Comparison of ENCODE assay signal across 8 cellular contexts in genomic region chr11:10302294-10302743, GRCh38. TPM values are rescaled to one million over a fixed set of nuclear protein-coding genes. Genes with fewer than 3 reads are reported as not detected.
DNase-seq lines count a peak whose midpoint lies in the region; ATAC-seq lines count a peak whose summit lies in the region.

No MANE protein-coding gene starts in this region.

- H3K4me3 ChIP-seq in iPS-18c (ENCODE audit: insufficient read depth, low read depth, low read length) (peak overlapping the region; percentile 81), subcutaneous abdominal adipose tissue (ENCODE audit: low read depth in 1 of 5, low read length in 5 of 5) (peak overlapping the region; percentile 80 to 97 (median 96))

- peaks cover 3% of the 10 kb centered on the region for H3K36me3 Mint-ChIP-seq in activated CD4-positive, alpha-beta T cell treated with anti-CD3 and anti-CD28 coated beads, Interleukin-2, amount 10 ng/mL, durations not matched to agents 24 days and 14 days (ENCODE audit: low read depth)
- H3K36me3 Mint-ChIP-seq in activated naive CD8-positive, alpha-beta T cell treated with anti-CD3 and anti-CD28 coated beads for 36 hours: peaks cover 16% of the 10 kb centered on the region

- DNase-seq in activated CD4-positive, alpha-beta T cell treated with anti-CD3 and anti-CD28 coated beads, Interleukin-2, amount 10 ng/mL, durations not matched to agents 24 days and 14 days: no peak
- DNase-seq in activated CD4-positive, alpha-beta T cell treated with anti-CD3 and anti-CD28 coated beads, Interleukin-2, amount 50 U/mL, for 4 hours: no peak
- DNase-seq in activated naive CD8-positive, alpha-beta T cell treated with anti-CD3 and anti-CD28 coated beads for 36 hours: no peak
- DNase-seq in effector CD8-positive, alpha-beta T cell (lab: John Stamatoyannopoulos, UW): no peak
- DNase-seq in activated CD4-positive, alpha-beta T cell treated with anti-CD3 and anti-CD28 coated beads, Interleukin-2, amount 50 U/mL, for 1 hour: no peak

- H3K27ac ChIP-seq in subcutaneous abdominal adipose tissue (ENCODE audit: low read depth, low read length): peak overlapping the region; percentile 94

- intact Hi-C loops in activated CD4-positive, alpha-beta T cell treated with anti-CD3 and anti-CD28 coated beads, Interleukin-2, amount 10 ng/mL, durations not matched to agents 24 days and 14 days (cut with micrococcal nuclease): loop anchor here (10.0 kb wide), 4 partner anchors 422 to 1618 kb away; partner anchors contain the start of genes RPL27A, TRIM66 and WEE1

- H3K9me3 Mint-ChIP-seq in activated CD4-positive, alpha-beta T cell treated with anti-CD3 and anti-CD28 coated beads, Interleukin-2, amount 10 ng/mL, durations not matched to agents 24 days and 14 days: no peaks in the 10 kb centered on the region
- no peaks in the 10 kb centered on the region for H3K9me3 Mint-ChIP-seq in activated naive CD8-positive, alpha-beta T cell treated with anti-CD3 and anti-CD28 coated beads for 36 hours

- H3K4me1 Mint-ChIP-seq in activated CD4-positive, alpha-beta T cell treated with anti-CD3 and anti-CD28 coated beads, Interleukin-2, amount 10 ng/mL, durations not matched to agents 24 days and 14 days: peaks cover 53% of the 10 kb centered on the region
- H3K4me1 Mint-ChIP-seq in activated naive CD8-positive, alpha-beta T cell treated with anti-CD3 and anti-CD28 coated beads for 36 hours: peaks cover 36% of the 10 kb centered on the region

- no peak for ATAC-seq in GM21717 (IDR thresholded peaks at IDR 0.05; ENCODE audit: unreplicated experiment)

- peaks cover 0 to 14% (median 2%) of the 10 kb centered on the region in 5 donors for H3K36me3 ChIP-seq in subcutaneous abdominal adipose tissue (ENCODE audit: control insufficient read depth in 5 of 5, insufficient read depth in 5 of 5, low read length in 5 of 5)

- peak overlapping the region; percentile 29 for H3K27ac Mint-ChIP-seq in activated CD4-positive, alpha-beta T cell treated with anti-CD3 and anti-CD28 coated beads, Interleukin-2, amount 10 ng/mL, durations not matched to agents 24 days and 14 days
- no peak overlapping the region for H3K27ac Mint-ChIP-seq in activated naive CD8-positive, alpha-beta T cell treated with anti-CD3 and anti-CD28 coated beads for 36 hours

- peaks cover 68% of the 10 kb centered on the region for H3K27me3 Mint-ChIP-seq in activated CD4-positive, alpha-beta T cell treated with anti-CD3 and anti-CD28 coated beads, Interleukin-2, amount 10 ng/mL, durations not matched to agents 24 days and 14 days
- H3K27me3 Mint-ChIP-seq in activated naive CD8-positive, alpha-beta T cell treated with anti-CD3 and anti-CD28 coated beads for 36 hours: peaks cover 69% of the 10 kb centered on the region

- peaks cover 2% of the 10 kb centered on the region for H3K9me3 ChIP-seq in iPS-18c (ENCODE audit: control insufficient read depth, insufficient read depth, low read length)
- no peaks in the 10 kb centered on the region for H3K9me3 ChIP-seq in subcutaneous abdominal adipose tissue (ENCODE audit: control insufficient read depth in 5 of 5, low read length in 5 of 5)

- H3K4me3 Mint-ChIP-seq in activated CD4-positive, alpha-beta T cell treated with anti-CD3 and anti-CD28 coated beads, Interleukin-2, amount 10 ng/mL, durations not matched to agents 24 days and 14 days: peak overlapping the region; percentile 93
- peak overlapping the region; percentile 96 for H3K4me3 Mint-ChIP-seq in activated naive CD8-positive, alpha-beta T cell treated with anti-CD3 and anti-CD28 coated beads for 36 hours

- peak overlapping the region; percentile 44 to 89 (median 82) for H3K9ac ChIP-seq in subcutaneous abdominal adipose tissue (ENCODE audit: low read length in 5 of 5)

- peaks cover 2 to 53% (median 37%) of the 10 kb centered on the region in 5 donors for H3K4me1 ChIP-seq in subcutaneous abdominal adipose tissue (ENCODE audit: control insufficient read depth in 5 of 5, insufficient read depth in 5 of 5, low read length in 5 of 5)

- H3K27me3 ChIP-seq in subcutaneous abdominal adipose tissue (ENCODE audit: control insufficient read depth in 5 of 5, insufficient read depth in 4 of 5, low read length in 5 of 5): no peaks in the 10 kb centered on the region

RNA-seq across cellular contexts. Expression of gene ADM, which starts 2.6 kb away (rescaled TPM):
- 5.1 and 7.4 TPM in 2 replicates for total RNA-seq in activated CD4-positive, alpha-beta T cell treated with anti-CD3 and anti-CD28 coated beads, Interleukin-2, amount 10 ng/mL, durations not matched to agents 24 days and 14 days
- 1 to 10 TPM; 1.5 to 2.1 TPM for total RNA-seq in activated naive CD8-positive, alpha-beta T cell treated with anti-CD3 and anti-CD28 coated beads for 36 hours

RNA-seq across cellular contexts. Expression of gene SBF2, which starts 8.3 kb away (rescaled TPM):
- 7.1 and 9.1 TPM in 2 replicates for total RNA-seq in activated CD4-positive, alpha-beta T cell treated with anti-CD3 and anti-CD28 coated beads, Interleukin-2, amount 10 ng/mL, durations not matched to agents 24 days and 14 days
- total RNA-seq in activated naive CD8-positive, alpha-beta T cell treated with anti-CD3 and anti-CD28 coated beads for 36 hours: 1 to 10 TPM; 6.0 to 6.1 TPM
